Comparison of ENCODE assay signal across 9 cellular contexts in genomic region chr2:148887349-148888002, GRCh38. TPM values are rescaled to one million over a fixed set of nuclear protein-coding genes. Genes with fewer than 3 reads are reported as not detected.
DNase-seq lines count a peak whose midpoint lies in the region; ATAC-seq and TF ChIP-seq lines count a peak whose summit lies in the region.
"Had no signal": no experiment of that assay in that cellular context is flagged by ENCODE, and none has a peak within 500 bp of the region (broad histone marks: within the 10 kb centered on the region; RNA-seq: fewer than 3 reads in every experiment).

No MANE protein-coding gene starts in this region.

- H3K9me3 ChIP-seq in duodenal mucosa (ENCODE audit: control insufficient read depth in 1 of 2, low read length in 2 of 2): peaks cover under 1 to 3% of the 10 kb centered on the region in 2 donors
- H3K9me3 ChIP-seq in neural progenitor cell (ENCODE audit: low read depth): peaks cover 7% of the 10 kb centered on the region

- TF ChIP-seq CTCF in Calu3 (IDR thresholded peaks at IDR 0.05; ENCODE audit: unreplicated experiment): no peak
- TF ChIP-seq CTCF in neural progenitor cell (IDR thresholded peaks at IDR 0.05): no peak

- ATAC-seq in HG03039 (IDR thresholded peaks at IDR 0.05; ENCODE audit: unreplicated experiment): no peak

- H3K27ac ChIP-seq in duodenal mucosa (ENCODE audit: low read depth, low read length) (no peak overlapping the region), neural progenitor cell (no peak overlapping the region)

- intact Hi-C loops in Calu3 (cut with micrococcal nuclease; ENCODE audit: unreplicated experiment): no loop called here

- peaks cover 61% of the 10 kb centered on the region for H4K20me1 ChIP-seq in neural progenitor cell (ENCODE audit: low read depth)

- peaks cover 19% of the 10 kb centered on the region for H3F3A ChIP-seq in neural progenitor cell (ENCODE audit: low read depth)

- no TSS peak for BruUV-seq in Calu3 (replicated peaks; lab: Mats Ljungman, UMichigan)

- H3K4me1 ChIP-seq in duodenal mucosa (ENCODE audit: control insufficient read depth in 1 of 2, insufficient read depth in 2 of 2, low read length in 2 of 2): peaks cover 0 to 3% of the 10 kb centered on the region in 2 donors
- peaks cover 25% of the 10 kb centered on the region for H3K4me1 ChIP-seq in neural progenitor cell

- peak overlapping the region; percentile 30 to 34 for H3K4me3 ChIP-seq in duodenal mucosa (ENCODE audit: low read depth in 1 of 2, low read length in 2 of 2)
- peak overlapping the region; percentile 68 for H3K4me3 ChIP-seq in neural progenitor cell

- H3K79me2 ChIP-seq in neural progenitor cell (ENCODE audit: low read depth): peaks cover 91% of the 10 kb centered on the region

- no peaks in the 10 kb centered on the region for H3K4me1 Mint-ChIP-seq in Calu3 (ENCODE audit: low read depth, unreplicated experiment)
- peaks cover 34% of the 10 kb centered on the region for H3K4me1 Mint-ChIP-seq in neural progenitor cell

- peaks cover 22 to 42% of the 10 kb centered on the region in 2 donors for H3K27me3 ChIP-seq in duodenal mucosa (ENCODE audit: control insufficient read depth in 1 of 2, insufficient read depth in 2 of 2, low read length in 2 of 2)
- H3K27me3 ChIP-seq in neural progenitor cell: no peaks in the 10 kb centered on the region

- peak overlapping the region; percentile 99 for H3K4me2 ChIP-seq in neural progenitor cell

- no peak overlapping the region for H2AFZ ChIP-seq in neural progenitor cell (replicated peaks)

- CTCF ChIA-PET in Calu3 (lab: Charles Lee): no interaction called here

- H3K36me3 ChIP-seq in duodenal mucosa (ENCODE audit: control insufficient read depth in 1 of 2, insufficient read depth in 2 of 2, low read length in 2 of 2) (no peaks in the 10 kb centered on the region), neural progenitor cell (no peaks in the 10 kb centered on the region)

- no peak for DNase-seq in Calu3
- peak; percentile 55 for DNase-seq in NCI-H2227 treated with DMSO at 0.1 percent for 48 hours (lab: John Stamatoyannopoulos, UW)
- DNase-seq in neural progenitor cell (ENCODE audit: low spot score): no peak
- no peak for DNase-seq in dedifferentiated amniotic fluid mesenchymal stem cell (ENCODE audit: extremely low spot score)
- no peak for DNase-seq in HCEC 1CT
- DNase-seq in effector CD8-positive, alpha-beta T cell (lab: John Stamatoyannopoulos, UW): no peak
- DNase-seq: T1000 had no signal

- no peaks in the 10 kb centered on the region for H3K36me3 Mint-ChIP-seq in Calu3 (ENCODE audit: insufficient read depth, unreplicated experiment)
- peaks cover 20% of the 10 kb centered on the region for H3K36me3 Mint-ChIP-seq in neural progenitor cell

- H3K9ac ChIP-seq in duodenal mucosa (ENCODE audit: low read depth in 1 of 2, low read length in 2 of 2) (no peak overlapping the region), neural progenitor cell (no peak overlapping the region)

- no peak overlapping the region for H3K27ac Mint-ChIP-seq in Calu3 (ENCODE audit: unreplicated experiment)
- H3K27ac Mint-ChIP-seq in neural progenitor cell: no peak overlapping the region

- H3K9me3 Mint-ChIP-seq in Calu3 (ENCODE audit: low read depth, unreplicated experiment) (no peaks in the 10 kb centered on the region), neural progenitor cell (peaks cover 20% of the 10 kb centered on the region)

- peaks cover 63% of the 10 kb centered on the region for H3K27me3 Mint-ChIP-seq in Calu3 (ENCODE audit: unreplicated experiment)
- no peaks in the 10 kb centered on the region for H3K27me3 Mint-ChIP-seq in neural progenitor cell (ENCODE audit: insufficient read depth, low read depth)

- H3K4me3 Mint-ChIP-seq in Calu3 (ENCODE audit: low read depth, unreplicated experiment) (peak overlapping the region; percentile 68), neural progenitor cell (peak overlapping the region; percentile 86)

RNA-seq across cellular contexts. Expression of gene KIF5C, which starts 12.4 kb away (rescaled TPM):
- total RNA-seq in Calu3 (2022): 0.87 and 2.9 TPM in 2 replicates
- total RNA-seq in neural progenitor cell (ENCODE audit: low replicate concordance): 53.0 and 63.1 TPM in 2 replicates

Comparison
In these comparisons a context has a peak if more than half of its experiments do, and no peak if none do; other contexts are left out.
1. RNA of gene KIF5C, which starts 12.4 kb away (total RNA-seq): 53.0 to 63.1 TPM in neural progenitor cell; 0.87 to 2.9 TPM in Calu3; every median in the first group is over 10 times any median in the second.